ENCODE assay signal across 8 cellular contexts in genomic region chr6:105991561-105992314, GRCh38.
DNase-seq lines count a peak whose midpoint lies in the region; ATAC-seq lines count a peak whose summit lies in the region.

No MANE protein-coding gene starts in this region.

- peak overlapping the region; percentile 94 for H3K27ac Mint-ChIP-seq in activated CD8-positive, alpha-beta memory T cell treated with anti-CD3 and anti-CD28 coated beads, Interleukin-2, amount 10 ng/mL, durations not matched to agents 7 days and 5 days
- peak overlapping the region; percentile 79 for H3K27ac Mint-ChIP-seq in activated naive CD8-positive, alpha-beta T cell treated with anti-CD3 and anti-CD28 coated beads, Interleukin-2, amount 10 ng/mL, durations not matched to agents 7 days and 5 days

- peaks cover 7% of the 10 kb centered on the region for H3K27me3 Mint-ChIP-seq in activated CD8-positive, alpha-beta memory T cell treated with anti-CD3 and anti-CD28 coated beads, Interleukin-2, amount 10 ng/mL, durations not matched to agents 7 days and 5 days
- H3K27me3 Mint-ChIP-seq in activated naive CD8-positive, alpha-beta T cell treated with anti-CD3 and anti-CD28 coated beads, Interleukin-2, amount 10 ng/mL, durations not matched to agents 7 days and 5 days: peaks cover 75% of the 10 kb centered on the region

- no peaks in the 10 kb centered on the region for H3K9me3 Mint-ChIP-seq in activated CD8-positive, alpha-beta memory T cell treated with anti-CD3 and anti-CD28 coated beads, Interleukin-2, amount 10 ng/mL, durations not matched to agents 7 days and 5 days (ENCODE audit: low read depth)
- no peaks in the 10 kb centered on the region for H3K9me3 Mint-ChIP-seq in activated naive CD8-positive, alpha-beta T cell treated with anti-CD3 and anti-CD28 coated beads, Interleukin-2, amount 10 ng/mL, durations not matched to agents 7 days and 5 days

- H3K4me1 Mint-ChIP-seq in activated CD8-positive, alpha-beta memory T cell treated with anti-CD3 and anti-CD28 coated beads, Interleukin-2, amount 10 ng/mL, durations not matched to agents 7 days and 5 days: peaks cover 67% of the 10 kb centered on the region
- peaks cover 32% of the 10 kb centered on the region for H3K4me1 Mint-ChIP-seq in activated naive CD8-positive, alpha-beta T cell treated with anti-CD3 and anti-CD28 coated beads, Interleukin-2, amount 10 ng/mL, durations not matched to agents 7 days and 5 days

- peak overlapping the region; percentile 83 for H3K4me3 Mint-ChIP-seq in activated CD8-positive, alpha-beta memory T cell treated with anti-CD3 and anti-CD28 coated beads, Interleukin-2, amount 10 ng/mL, durations not matched to agents 7 days and 5 days
- H3K4me3 Mint-ChIP-seq in activated naive CD8-positive, alpha-beta T cell treated with anti-CD3 and anti-CD28 coated beads, Interleukin-2, amount 10 ng/mL, durations not matched to agents 7 days and 5 days: peak overlapping the region; percentile 84

- peak; percentile 13 for ATAC-seq in activated CD8-positive, alpha-beta memory T cell treated with anti-CD3 and anti-CD28 coated beads, Interleukin-2, amount 10 ng/mL, durations not matched to agents 7 days and 5 days
- ATAC-seq in HG02763 (IDR thresholded peaks at IDR 0.05; ENCODE audit: unreplicated experiment): peak; percentile 26
- ATAC-seq in activated naive CD8-positive, alpha-beta T cell treated with anti-CD3 and anti-CD28 coated beads, Interleukin-2, amount 10 ng/mL, durations not matched to agents 7 days and 5 days (ENCODE audit: low read depth): peak; percentile 20

- peak; percentile 60 for DNase-seq in activated CD8-positive, alpha-beta memory T cell treated with anti-CD3 and anti-CD28 coated beads, Interleukin-2, amount 10 ng/mL, durations not matched to agents 7 days and 5 days
- no peak for DNase-seq in activated CD8-positive, alpha-beta memory T cell treated with anti-CD3 and anti-CD28 coated beads for 24 hours
- peak; percentile 40 for DNase-seq in NCI-H526 treated with DMSO at 0.1 percent for 48 hours (lab: John Stamatoyannopoulos, UW)
- peak; percentile 61 for DNase-seq in activated naive CD8-positive, alpha-beta T cell treated with anti-CD3 and anti-CD28 coated beads, Interleukin-2, amount 10 ng/mL, durations not matched to agents 7 days and 5 days
- DNase-seq in iPS-NIHi7 (ENCODE audit: extremely low spot score): peak; percentile 23
- DNase-seq in stimulated activated CD8-positive, alpha-beta memory T cell treated with anti-CD3 and anti-CD28 coated beads, Interleukin-15, amount 100 ng/mL, for 1 hour (ENCODE audit: low read depth): peak; percentile 10
- no peak for DNase-seq in NCI-H128 (lab: John Stamatoyannopoulos, UW; ENCODE audit: unreplicated experiment)

- POLR2A ChIA-PET in activated naive CD8-positive, alpha-beta T cell treated with anti-CD3 and anti-CD28 coated beads, Interleukin-2, amount 10 ng/mL, durations not matched to agents 7 days and 5 days (lab: Charles Lee): interaction anchor here (0.8 to 5.8 kb wide), 11 partner anchors 10 to 233 kb away, joined by 3 to 44 read pairs (median 4); no protein-coding TSS in a partner anchor

- peaks cover 13% of the 10 kb centered on the region for H3K36me3 Mint-ChIP-seq in activated CD8-positive, alpha-beta memory T cell treated with anti-CD3 and anti-CD28 coated beads, Interleukin-2, amount 10 ng/mL, durations not matched to agents 7 days and 5 days
- H3K36me3 Mint-ChIP-seq in activated naive CD8-positive, alpha-beta T cell treated with anti-CD3 and anti-CD28 coated beads, Interleukin-2, amount 10 ng/mL, durations not matched to agents 7 days and 5 days: peaks cover 3% of the 10 kb centered on the region

- CTCF ChIA-PET in activated CD8-positive, alpha-beta memory T cell treated with anti-CD3 and anti-CD28 coated beads, Interleukin-2, amount 10 ng/mL, durations not matched to agents 7 days and 5 days (lab: Charles Lee): interaction anchor here (0.7 to 8.1 kb wide), 22 partner anchors 11 to 559 kb away, joined by 3 to 94 read pairs (median 4); partner anchors contain the start of gene PRDM1

Comparison
In these comparisons a context has a peak if more than half of its experiments do, and no peak if none do; other contexts are left out.
1. DNase-seq: peak in activated CD8-positive, alpha-beta memory T cell treated with anti-CD3 and anti-CD28 coated beads, Interleukin-2, amount 10 ng/mL, durations not matched to agents 7 days and 5 days (single experiment), NCI-H526 treated with DMSO at 0.1 percent for 48 hours (single experiment), activated naive CD8-positive, alpha-beta T cell treated with anti-CD3 and anti-CD28 coated beads, Interleukin-2, amount 10 ng/mL, durations not matched to agents 7 days and 5 days (single experiment), iPS-NIHi7 (single experiment) and stimulated activated CD8-positive, alpha-beta memory T cell treated with anti-CD3 and anti-CD28 coated beads, Interleukin-15, amount 100 ng/mL, for 1 hour (single experiment); none in activated CD8-positive, alpha-beta memory T cell treated with anti-CD3 and anti-CD28 coated beads for 24 hours (single experiment) and NCI-H128 (single experiment).
2. Peak in every context shown above with its lines, with median percentiles within 50 percentile points of each other: ATAC-seq.